In genomic region chr19:12720851-12721655, GRCh38 we compare ENCODE assay signal across 9 cellular contexts. TPM values are rescaled to one million over a fixed set of nuclear protein-coding genes. Genes with fewer than 3 reads are reported as not detected.
DNase-seq lines count a peak whose midpoint lies in the region; ATAC-seq, FAIRE-seq and TF ChIP-seq lines count a peak whose summit lies in the region.
"Had no signal": no experiment of that assay in that cellular context is flagged by ENCODE, and none has a peak within 500 bp of the region (broad histone marks: within the 10 kb centered on the region; RNA-seq: fewer than 3 reads in every experiment).

No MANE protein-coding gene starts in this region.

- H3K9ac ChIP-seq in H1 (replicated peaks in 1 of 4; ENCODE audit: extremely low read depth in 1 of 4, low read depth in 3 of 4, low read length in 3 of 4) = peak overlapping the region; percentile 74 to 90 (median 82)
- H3K9ac ChIP-seq in muscle layer of colon (ENCODE audit: low read length) = peak overlapping the region; percentile 99

- H3K79me2 ChIP-seq in H1 (ENCODE audit: control insufficient read depth in 1 of 2, insufficient read depth in 2 of 2, low read length in 2 of 2) = peaks cover 27 to 66% of the 10 kb centered on the region in 2 experiments

- no peak overlapping the region for H4K5ac ChIP-seq in H1 (ENCODE audit: insufficient read length, low read depth, low read length)

- H3K4me1 ChIP-seq in RWPE2 (ENCODE audit: insufficient read depth, poor library complexity, severe bottlenecking) (no peaks in the 10 kb centered on the region), H1 (replicated peaks in 1 of 4; ENCODE audit: control insufficient read depth in 3 of 4, insufficient read depth in 4 of 4, low read length in 3 of 4) (peaks cover 0 to 6% (median 2%) of the 10 kb centered on the region in 4 experiments; a peak in 4 of 7 replicates), muscle layer of colon (ENCODE audit: insufficient read depth, low read length) (peaks cover 30% of the 10 kb centered on the region)

- H2BK20ac ChIP-seq in H1 (ENCODE audit: low read length) = no peak overlapping the region

- H3K9me3 ChIP-seq in RWPE2 (ENCODE audit: severe bottlenecking) = no peaks in the 10 kb centered on the region
- no peaks in the 10 kb centered on the region for H3K9me3 ChIP-seq in H1 (ENCODE audit: insufficient read depth in 2 of 2, low read depth in 1 of 2, low read length in 1 of 2)
- H3K9me3 ChIP-seq in muscle layer of colon (ENCODE audit: low read length) = no peaks in the 10 kb centered on the region

- H3K36me3 ChIP-seq in RWPE2 (ENCODE audit: low read depth) = peaks cover 36% of the 10 kb centered on the region
- H3K36me3 ChIP-seq in H1 (ENCODE audit: control insufficient read depth in 2 of 4, insufficient read depth in 4 of 4, low read length in 3 of 4) = peaks cover 7 to 17% (median 8%) of the 10 kb centered on the region in 4 experiments; a peak in 6 of 8 replicates
- H3K36me3 ChIP-seq in muscle layer of colon (ENCODE audit: insufficient read depth, low read length) = peaks cover 16% of the 10 kb centered on the region

- H4K20me1 ChIP-seq in H1 (replicated peaks in 1 of 2; ENCODE audit: control insufficient read depth in 1 of 2, insufficient read depth in 2 of 2, low read length in 2 of 2) = peaks cover 7 to 10% of the 10 kb centered on the region in 2 experiments

- H3K56ac ChIP-seq in H1 (replicated peaks; ENCODE audit: insufficient read length, low read depth, low read length) = no peak overlapping the region

- 0 out of 2 replicates have a peak overlapping the region, but pooled peaks have one; percentile 49 for H2AK5ac ChIP-seq in H1 (ENCODE audit: low read depth, low read length)

- POLR2A ChIA-PET in H1 (lab: Charles Lee; ENCODE audit: partially characterized antibody) = interaction anchor here (0.7 to 12.9 kb wide), 21 partner anchors 7 to 232 kb away, joined by 3 to 258 read pairs (median 8); partner anchors contain the start of genes BEST2, DHPS, FBXW9 and GET3

- ATAC-seq in RWPE2 (ENCODE audit: low read depth) (peak; percentile 8; the same call in 1 of the 3 replicates), HG03039 (IDR thresholded peaks at IDR 0.05; ENCODE audit: unreplicated experiment) (no peak)

- TF ChIP-seq POLR2A in H1 (IDR thresholded peaks at IDR 0.05; ENCODE audit: control extremely low read depth in 1 of 2, low read depth in 2 of 2, low read length in 2 of 2) = peak in 1 of 2 experiments; percentile 43; a peak in 1 of 3 replicates

- no peak overlapping the region for H3K14ac ChIP-seq in H1 (ENCODE audit: insufficient read length)

- TF ChIP-seq CTCF in RWPE2 (IDR thresholded peaks at IDR 0.05; ENCODE audit: poor library complexity, severe bottlenecking) = no peak
- TF ChIP-seq CTCF in H1 (IDR thresholded peaks at IDR 0.05; ENCODE audit: control extremely low read depth in 1 of 3, insufficient read depth in 1 of 3, low read depth in 1 of 3, low read length in 3 of 3) = no peak

- H2BK15ac ChIP-seq in H1 (ENCODE audit: low read length) = no peak overlapping the region

- DNase-seq in ELF-1 (ENCODE audit: low read depth, low spot score) (peak; percentile 27), RWPE2 (ENCODE audit: low spot score) (no peak), H1 (ENCODE audit: low read depth in 1 of 2, low spot score in 2 of 2) (peak in 1 of 2 experiments; percentile 56), T1000 (lab: John Stamatoyannopoulos, UW) (no peak), NCI-H2029 (lab: John Stamatoyannopoulos, UW) (no peak), SKM-1 treated with dmso at 0.1 percent for 144 hours (lab: John Stamatoyannopoulos, UW; ENCODE audit: unreplicated experiment) (no peak)

- H3K27ac ChIP-seq in RWPE2 (ENCODE audit: poor library complexity, severe bottlenecking) (peak overlapping the region; percentile 76), H1 (ENCODE audit: low read depth, low read length) (peak overlapping the region; percentile 49; the same call in 1 of the 2 replicates), muscle layer of colon (ENCODE audit: low read depth, low read length) (peak overlapping the region; percentile 94)

- H3K27me3 ChIP-seq in RWPE2 (ENCODE audit: insufficient read depth, poor library complexity, severe bottlenecking) (no peaks in the 10 kb centered on the region), H1 (replicated peaks in 1 of 4; ENCODE audit: control insufficient read depth in 3 of 4, extremely low read depth in 1 of 4, insufficient read depth in 3 of 4, low read length in 3 of 4) (no peaks in the 10 kb centered on the region), muscle layer of colon (ENCODE audit: control insufficient read depth in 1 of 2, insufficient read depth in 2 of 2, low read length in 2 of 2) (no peaks in the 10 kb centered on the region)

- H3K4me2 ChIP-seq in H1 (ENCODE audit: insufficient read depth in 1 of 2, low read depth in 2 of 2, low read length in 2 of 2) = peak overlapping the region; percentile 92 to 98

- TF ChIP-seq RAD21 in H1 (IDR thresholded peaks at IDR 0.05 in 1 of 2, conservative IDR thresholded peaks at IDR 0.05 in 1 of 2; ENCODE audit: low read depth in 2 of 2, low read length in 2 of 2) = no peak

- peak overlapping the region; percentile 72 for H3K4me3 ChIP-seq in RWPE2 (ENCODE audit: severe bottlenecking)
- H3K4me3 ChIP-seq in H1 (ENCODE audit: extremely low read depth in 1 of 4, insufficient read depth in 2 of 4, low read depth in 3 of 4, low read length in 4 of 4) = peak overlapping the region; percentile 80 to 93 (median 82)
- peak overlapping the region; percentile 89 to 91 for H3K4me3 ChIP-seq in muscle layer of colon (ENCODE audit: low read depth in 1 of 2, low read length in 2 of 2)

- H3K4ac ChIP-seq in H1 (replicated peaks; ENCODE audit: insufficient read length, low read depth, low read length) = no peak overlapping the region

- no peak overlapping the region for H2AFZ ChIP-seq in H1 (ENCODE audit: low read length)

- H3K23me2 ChIP-seq in H1 (ENCODE audit: low read depth, low read length) = peaks cover 10% of the 10 kb centered on the region

- TF ChIP-seq EP300 in H1 (IDR thresholded peaks at IDR 0.05; ENCODE audit: borderline replicate concordance in 1 of 2, low read depth in 2 of 2, low read length in 2 of 2) = no peak

- H2BK120ac ChIP-seq in H1 (replicated peaks; ENCODE audit: low read depth, low read length) = no peak overlapping the region

- 21% methylated on average over 37 of the region's 59 CpGs; no CpG with 5 or more reads in 1 of the 2 experiments for WGBS in H1 (ENCODE audit: extremely low coverage in 1 of 2, insufficient coverage in 1 of 2, insufficient read length in 1 of 2, insufficient replicate concordance in 2 of 2, low coverage in 1 of 2, low lambda C conversion rate in 2 of 2, missing lambda C conversion rate in 1 of 2), 2 experiments

- no peak overlapping the region for H4K8ac ChIP-seq in H1 (ENCODE audit: extremely low read depth, insufficient read depth, low read length)

- H3K23ac ChIP-seq in H1 (ENCODE audit: insufficient read length) = no peak overlapping the region

- H2BK5ac ChIP-seq in H1 (ENCODE audit: low read depth, low read length) = 0 out of 2 replicates have a peak overlapping the region, but pooled peaks have one; percentile 66

- no peak overlapping the region for H4K91ac ChIP-seq in H1 (replicated peaks; ENCODE audit: insufficient read length, low read length)

- H2BK12ac ChIP-seq in H1 (ENCODE audit: low read depth, low read length) = no peak overlapping the region

- no peak overlapping the region; the same call in 1 of the 2 replicates for H3K18ac ChIP-seq in H1 (ENCODE audit: extremely low read depth, low read length)

- FAIRE-seq in H1 (lab: Jason Lieb, UNC) = no peak

- CTCF ChIA-PET in H1 (lab: Charles Lee; ENCODE audit: partially characterized antibody) = interaction anchor here (0.9 to 2.7 kb wide), 9 partner anchors 13 to 76 kb away, joined by 3 to 12 read pairs (median 5); no protein-coding TSS in a partner anchor

- peaks cover 12% of the 10 kb centered on the region; the same call in 1 of the 2 replicates for H3K79me1 ChIP-seq in H1 (ENCODE audit: low read depth, low read length)

RNA-seq across cellular contexts. Expression of gene TNPO2, which starts 2.7 kb away (rescaled TPM):
- total RNA-seq in H1 (2021; fragmentation: NEBNext Ultra II Directional; extraction: Animal tissue kit (Norgen Biotek cat#: 25700)) = 110 and 112 TPM in 2 replicates
- 121 and 136 TPM in 2 replicates for polyA plus RNA-seq in H1 (2011; rRNA removed)
- 116 TPM for polyA plus RNA-seq in H1 (2011; cell fraction: cytosol; rRNA removed)
- polyA plus RNA-seq in H1 (2011; cell fraction: nucleus; rRNA removed) = 408 TPM
- polyA plus RNA-seq in H1 (2012, experiment 1 of 2) = 85.6 to 98.1 TPM (median 87.1 TPM) in 4 replicates
- polyA plus RNA-seq in H1 (2012, experiment 2 of 2) = 57.3 TPM
- 61.7 TPM for polyA plus RNA-seq in H1 (2013, experiment 1 of 2)
- 57.4 TPM for polyA plus RNA-seq in H1 (2013, experiment 2 of 2)
- polyA minus RNA-seq in H1 (2011; rRNA and poly(A)+ RNA removed) = 202 and 231 TPM in 2 replicates
- polyA minus RNA-seq in H1 (2011; cell fraction: cytosol; rRNA and poly(A)+ RNA removed) = 84.7 TPM
- polyA minus RNA-seq in H1 (2011; cell fraction: nucleus; rRNA and poly(A)+ RNA removed) = 205 TPM

RNA-seq across cellular contexts. Expression of gene TRIR, which starts 13.4 kb away (rescaled TPM):
- 149 and 156 TPM in 2 replicates for total RNA-seq in H1 (2021; fragmentation: NEBNext Ultra II Directional; extraction: Animal tissue kit (Norgen Biotek cat#: 25700))
- 130 and 167 TPM in 2 replicates for polyA plus RNA-seq in H1 (2011; rRNA removed)
- polyA plus RNA-seq in H1 (2011; cell fraction: cytosol; rRNA removed) = 216 TPM
- polyA plus RNA-seq in H1 (2011; cell fraction: nucleus; rRNA removed) = 124 TPM
- polyA plus RNA-seq in H1 (2012, experiment 1 of 2) = 169 to 208 TPM (median 189 TPM) in 4 replicates
- polyA plus RNA-seq in H1 (2012, experiment 2 of 2) = 245 TPM
- 179 TPM for polyA plus RNA-seq in H1 (2013, experiment 1 of 2)
- polyA plus RNA-seq in H1 (2013, experiment 2 of 2) = 179 TPM
- polyA minus RNA-seq in H1 (2011; rRNA and poly(A)+ RNA removed) = 33.4 and 36.1 TPM in 2 replicates
- polyA minus RNA-seq in H1 (2011; cell fraction: cytosol; rRNA and poly(A)+ RNA removed) = 45.1 TPM
- 31.4 TPM for polyA minus RNA-seq in H1 (2011; cell fraction: nucleus; rRNA and poly(A)+ RNA removed)

RNA-seq across cellular contexts. Expression of gene GET3, which starts 16.2 kb away (rescaled TPM):
- 105 and 106 TPM in 2 replicates for total RNA-seq in H1 (2021; fragmentation: NEBNext Ultra II Directional; extraction: Animal tissue kit (Norgen Biotek cat#: 25700))
- 297 and 304 TPM in 2 replicates for polyA plus RNA-seq in H1 (2011; rRNA removed)
- 261 TPM for polyA plus RNA-seq in H1 (2011; cell fraction: cytosol; rRNA removed)
- polyA plus RNA-seq in H1 (2011; cell fraction: nucleus; rRNA removed) = 249 TPM
- polyA plus RNA-seq in H1 (2012, experiment 1 of 2) = 171 to 210 TPM (median 184 TPM) in 4 replicates
- polyA plus RNA-seq in H1 (2012, experiment 2 of 2) = 256 TPM
- 76.0 TPM for polyA plus RNA-seq in H1 (2013, experiment 1 of 2)
- 71.3 TPM for polyA plus RNA-seq in H1 (2013, experiment 2 of 2)
- 108 and 115 TPM in 2 replicates for polyA minus RNA-seq in H1 (2011; rRNA and poly(A)+ RNA removed)
- 60.5 TPM for polyA minus RNA-seq in H1 (2011; cell fraction: cytosol; rRNA and poly(A)+ RNA removed)
- polyA minus RNA-seq in H1 (2011; cell fraction: nucleus; rRNA and poly(A)+ RNA removed) = 36.4 TPM

RNA-seq across cellular contexts. Expression of gene FBXW9, which starts 24.6 kb away (rescaled TPM):
- 10.8 and 11.1 TPM in 2 replicates for total RNA-seq in H1 (2021; fragmentation: NEBNext Ultra II Directional; extraction: Animal tissue kit (Norgen Biotek cat#: 25700))
- 30.1 and 36.4 TPM in 2 replicates for polyA plus RNA-seq in H1 (2011; rRNA removed)
- polyA plus RNA-seq in H1 (2011; cell fraction: cytosol; rRNA removed) = 22.3 TPM
- 26.5 TPM for polyA plus RNA-seq in H1 (2011; cell fraction: nucleus; rRNA removed)
- polyA plus RNA-seq in H1 (2012, experiment 1 of 2) = 6.1 to 13.8 TPM (median 12.7 TPM) in 4 replicates
- 13.7 TPM for polyA plus RNA-seq in H1 (2012, experiment 2 of 2)
- polyA plus RNA-seq in H1 (2013, experiment 1 of 2) = 7.6 TPM
- polyA plus RNA-seq in H1 (2013, experiment 2 of 2) = 7.2 TPM
- polyA minus RNA-seq in H1 (2011; rRNA and poly(A)+ RNA removed) = 6.0 and 7.9 TPM in 2 replicates
- 8.1 TPM for polyA minus RNA-seq in H1 (2011; cell fraction: cytosol; rRNA and poly(A)+ RNA removed)
- 6.7 TPM for polyA minus RNA-seq in H1 (2011; cell fraction: nucleus; rRNA and poly(A)+ RNA removed)

RNA-seq across cellular contexts. Expression of gene BEST2, which starts 30.5 kb away (rescaled TPM):
- 4.6 TPM in 2 replicates for total RNA-seq in H1 (2021; fragmentation: NEBNext Ultra II Directional; extraction: Animal tissue kit (Norgen Biotek cat#: 25700))
- polyA plus RNA-seq in H1 (2011; rRNA removed) = 7.3 and 11.6 TPM in 2 replicates
- 7.1 TPM for polyA plus RNA-seq in H1 (2011; cell fraction: cytosol; rRNA removed)
- polyA plus RNA-seq in H1 (2011; cell fraction: nucleus; rRNA removed) = 9.7 TPM
- polyA plus RNA-seq in H1 (2012, experiment 1 of 2) = 2.3 to 6.3 TPM (median 4.2 TPM) in 4 replicates
- 4.4 TPM for polyA plus RNA-seq in H1 (2012, experiment 2 of 2)
- polyA plus RNA-seq in H1 (2013, experiment 1 of 2) = 6.4 TPM
- polyA plus RNA-seq in H1 (2013, experiment 2 of 2) = 5.7 TPM
- polyA minus RNA-seq in H1 (2011; rRNA and poly(A)+ RNA removed) = 5.7 and 7.9 TPM in 2 replicates
- 4.3 TPM for polyA minus RNA-seq in H1 (2011; cell fraction: cytosol; rRNA and poly(A)+ RNA removed)
- 2.5 TPM for polyA minus RNA-seq in H1 (2011; cell fraction: nucleus; rRNA and poly(A)+ RNA removed)
- total RNA-seq: M059J had no signal
